8 cellular contexts compared by ENCODE assay signal in the genomic region with DNA sequence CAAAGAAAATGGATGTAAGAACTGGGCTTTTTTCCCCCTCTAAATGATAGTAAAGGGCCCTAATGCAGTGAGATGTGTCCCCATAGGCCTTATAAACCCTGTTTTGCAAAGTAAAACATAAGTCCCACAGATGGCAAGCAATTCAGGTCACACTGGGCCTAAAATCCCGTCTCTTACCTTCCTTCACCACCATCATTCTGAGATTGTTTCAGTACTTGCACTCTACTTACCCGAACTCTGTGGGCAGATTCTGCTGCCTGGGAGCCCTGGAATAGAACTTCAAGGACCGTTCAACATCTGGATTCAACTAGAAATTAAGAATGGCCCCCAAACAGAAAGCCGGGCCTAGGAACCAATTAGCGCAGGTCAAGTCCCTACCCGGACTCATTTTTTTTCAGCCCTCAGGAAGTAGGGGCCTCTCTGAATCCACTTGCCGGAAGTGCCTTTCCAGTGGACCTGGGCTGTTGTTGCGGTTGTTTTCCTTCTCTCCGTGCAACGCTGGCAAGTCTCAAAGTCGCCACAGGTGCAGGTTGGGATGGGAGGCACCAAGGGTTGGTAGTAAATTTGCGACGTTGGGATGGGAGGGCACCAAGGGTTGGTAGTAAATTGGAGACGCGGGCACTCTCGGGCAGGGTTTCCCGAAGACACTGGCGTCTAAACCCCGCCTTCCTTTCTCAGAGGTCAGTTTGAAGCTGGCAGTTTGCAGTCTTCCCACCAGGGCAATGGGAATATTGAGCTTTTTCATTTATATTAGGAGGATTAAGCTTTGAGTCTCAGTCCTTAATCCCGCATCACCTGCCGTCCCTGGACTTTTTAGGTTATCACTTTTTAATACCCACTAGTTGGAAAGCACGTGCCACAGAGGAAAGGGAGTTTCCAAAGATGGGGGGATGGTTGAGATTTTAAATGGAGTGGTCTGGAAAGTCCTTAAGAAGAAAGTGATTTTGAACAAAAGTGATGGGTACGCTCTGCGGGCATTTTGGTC. TPM values are rescaled to one million over a fixed set of nuclear protein-coding genes. Genes with fewer than 3 reads are reported as not detected.
DNase-seq lines count a peak whose midpoint lies in the region; ATAC-seq and TF ChIP-seq lines count a peak whose summit lies in the region.

TSS of gene TMEM69 (plus strand) at position 429 of the 985 bp plus-strand sequence. CDS start 2,888 bp downstream, outside the sequence.

- peaks cover 31% of the 10 kb centered on the region for H3K36me3 ChIP-seq in HUES6 (ENCODE audit: control insufficient read depth, insufficient read depth, low read length)
- peaks cover 39% of the 10 kb centered on the region for H3K36me3 ChIP-seq in NT2/D1 (ENCODE audit: insufficient read depth, insufficient read length, low read length)
- H3K36me3 ChIP-seq in endodermal cell (ENCODE audit: control insufficient read depth, insufficient read depth, low read length), result peaks cover 21% of the 10 kb centered on the region

- WGBS in endodermal cell (ENCODE audit: insufficient coverage in 1 of 2, insufficient read length in 1 of 2), 2 experiments, result 4 to 8% methylated on average over 10 to 24 of the region's 24 CpGs

- H3K36me3 Mint-ChIP-seq in endodermal cell (ENCODE audit: low read depth), result peaks cover 24% of the 10 kb centered on the region

- DNase-seq in DMS53 (lab: John Stamatoyannopoulos, UW) (peak; percentile 95), NT2/D1 (ENCODE audit: low read depth, low spot score) (peak; percentile 88), endodermal cell (peak; percentile 91), mesenteric fat pad (ENCODE audit: low spot score) (no peak)
- DNase-seq in activated CD8-positive, alpha-beta memory T cell treated with anti-CD3 and anti-CD28 coated beads for 48 hours (ENCODE audit: low read depth in 2 of 3, low spot score in 2 of 3), result peak; percentile 52 to 73 (median 59)
- peak; percentile 65 for DNase-seq in stimulated activated CD8-positive, alpha-beta memory T cell treated with anti-CD3 and anti-CD28 coated beads, Interleukin-15, amount 100 ng/mL, for 1 hour (ENCODE audit: low read depth)

- TF ChIP-seq CTCF in endodermal cell (conservative IDR thresholded peaks at IDR 0.05), result peak; percentile 62

- H3K27me3 Mint-ChIP-seq in endodermal cell (ENCODE audit: insufficient read depth), result no peaks in the 10 kb centered on the region

- H3K9ac ChIP-seq in HUES6 (ENCODE audit: low read length), result peak within 1 kb of the TSS; percentile 85
- H3K9ac ChIP-seq in NT2/D1 (ENCODE audit: insufficient read length, low read depth), result peak within 1 kb of the TSS; percentile 98
- peak within 1 kb of the TSS; percentile 99 for H3K9ac ChIP-seq in endodermal cell (ENCODE audit: extremely low read depth, low read length, poor library complexity, severe bottlenecking)

- H3K27ac ChIP-seq in HUES6 (ENCODE audit: low read depth, low read length), result peak within 1 kb of the TSS; percentile 24
- H3K27ac ChIP-seq in endodermal cell (ENCODE audit: low read depth, low read length), result peak within 1 kb of the TSS; percentile 90

- H3K4me1 Mint-ChIP-seq in endodermal cell, result peaks cover 17% of the 10 kb centered on the region

- H3K4me3 ChIP-seq in HUES6 (ENCODE audit: low read depth, low read length), result peak within 1 kb of the TSS; percentile 86
- peak within 1 kb of the TSS; percentile 98 for H3K4me3 ChIP-seq in NT2/D1 (ENCODE audit: insufficient read length, low read depth)
- H3K4me3 ChIP-seq in endodermal cell (ENCODE audit: low read length), result peak within 1 kb of the TSS; percentile 99

- H3K27ac Mint-ChIP-seq in endodermal cell, result peak within 1 kb of the TSS; percentile 99

- H3K9me3 ChIP-seq in HUES6 (ENCODE audit: control insufficient read depth, insufficient read depth, low read depth, low read length) (no peaks in the 10 kb centered on the region), NT2/D1 (ENCODE audit: insufficient read depth, low read length) (no peaks in the 10 kb centered on the region), endodermal cell (ENCODE audit: control insufficient read depth, low read length) (no peaks in the 10 kb centered on the region)

- H3K4me1 ChIP-seq in HUES6 (ENCODE audit: control insufficient read depth, insufficient read depth, low read length) (0 out of 2 replicates have a peak, but pooled peaks cover 3% of the 10 kb centered on the region), NT2/D1 (ENCODE audit: insufficient read depth, insufficient read length) (no peaks in the 10 kb centered on the region), endodermal cell (ENCODE audit: control insufficient read depth, insufficient read depth, low read length) (no peaks in the 10 kb centered on the region)

- H3K27me3 ChIP-seq in HUES6 (ENCODE audit: control insufficient read depth, insufficient read depth, low read length), result no peaks in the 10 kb centered on the region
- no peaks in the 10 kb centered on the region for H3K27me3 ChIP-seq in NT2/D1 (ENCODE audit: insufficient read depth, insufficient read length)
- H3K27me3 ChIP-seq in endodermal cell (ENCODE audit: control insufficient read depth, insufficient read depth, low read length, poor library complexity, severe bottlenecking), result no peaks in the 10 kb centered on the region

- no peaks in the 10 kb centered on the region for H3K9me3 Mint-ChIP-seq in endodermal cell

- no peak for ATAC-seq in HG03139 (IDR thresholded peaks at IDR 0.05; ENCODE audit: unreplicated experiment)

- H3K4me3 Mint-ChIP-seq in endodermal cell, result peak within 1 kb of the TSS; percentile 93

RNA-seq across cellular contexts. Expression of gene TMEM69, which starts in this region (rescaled TPM):
- total RNA-seq in endodermal cell (10 to 100 TPM; 25.1 to 28.1 TPM), mesenteric fat pad (17.0 TPM)
- polyA plus RNA-seq in endodermal cell (2013, experiment 1 of 2), result 60.2 TPM
- 53.6 TPM for polyA plus RNA-seq in endodermal cell (2013, experiment 2 of 2)
